11 cellular contexts compared by ENCODE assay signal in the genomic region with DNA sequence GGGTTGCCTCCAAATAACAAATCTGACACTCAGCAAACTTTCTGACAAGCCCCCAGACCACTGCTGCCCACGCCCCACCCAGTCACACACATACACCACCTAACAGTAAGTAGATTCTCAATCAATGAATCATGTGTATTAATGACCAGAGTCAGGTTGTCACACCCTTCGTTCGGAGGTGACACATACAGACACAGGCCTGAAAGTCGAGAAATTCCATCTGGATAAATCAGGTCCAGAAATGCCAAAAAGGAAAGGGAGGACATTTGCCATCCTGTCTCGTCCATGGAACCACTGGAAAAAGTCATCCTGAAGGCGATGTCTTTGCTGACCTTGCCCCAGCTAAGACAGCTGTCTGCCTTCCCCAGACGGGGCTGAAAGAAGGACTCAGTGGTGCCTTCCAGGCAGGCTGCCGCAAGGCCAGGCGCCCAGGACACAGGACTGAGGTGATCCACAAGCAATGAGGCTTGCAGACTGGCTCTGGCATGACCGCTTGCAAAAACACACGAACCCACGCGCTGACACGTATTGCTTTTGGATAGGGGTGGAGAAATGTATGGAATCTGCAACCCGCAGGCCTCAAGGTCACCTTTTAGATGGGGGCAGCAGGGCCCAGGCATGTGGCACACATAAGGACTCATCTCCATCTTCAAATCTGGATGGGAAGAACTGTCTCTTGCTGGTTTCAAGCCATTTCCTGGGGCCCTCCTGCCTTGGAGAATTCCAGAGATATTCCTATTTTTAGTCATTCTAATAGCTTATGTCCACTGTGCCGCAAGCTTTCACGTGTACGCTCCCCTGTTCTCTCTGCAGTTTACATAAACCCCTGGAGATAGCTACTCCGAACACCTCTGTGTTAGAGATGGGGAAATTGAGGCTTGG. TPM values are rescaled to one million over a fixed set of nuclear protein-coding genes. Genes with fewer than 3 reads are reported as not detected.
DNase-seq lines count a peak whose midpoint lies in the region; ATAC-seq and TF ChIP-seq lines count a peak whose summit lies in the region.
"Had no signal": no experiment of that assay in that cellular context is flagged by ENCODE, and none has a peak within 500 bp of the region (broad histone marks: within the 10 kb centered on the region; RNA-seq: fewer than 3 reads in every experiment).

No MANE protein-coding gene starts in this region.

- H3K23ac ChIP-seq in mesenchymal stem cell (ENCODE audit: low read length in 2 of 2): peak overlapping the region in 1 of 2 experiments; percentile 87

- no peak overlapping the region for H2AFZ ChIP-seq in mesenchymal stem cell (ENCODE audit: low read depth, low read length)

- H3K79me1 ChIP-seq in mesenchymal stem cell (replicated peaks; ENCODE audit: low read length, poor library complexity, severe bottlenecking): no peaks in the 10 kb centered on the region

- H3K4me1 ChIP-seq in mesenchymal stem cell (ENCODE audit: control insufficient read depth, insufficient read depth, low read depth, low read length): peaks cover 22% of the 10 kb centered on the region

- no peak overlapping the region for H3K4me3 ChIP-seq in astrocyte of the spinal cord (ENCODE audit: low read depth, low read length)
- no peak overlapping the region for H3K4me3 ChIP-seq in mesenchymal stem cell (ENCODE audit: insufficient read depth in 1 of 2, low read depth in 1 of 2, low read length in 2 of 2)
- H3K4me3 ChIP-seq: ovary, tibial nerve had no signal

- H3K36me3 ChIP-seq in mesenchymal stem cell (ENCODE audit: control insufficient read depth in 1 of 2, insufficient read depth in 2 of 2, low read depth in 1 of 2, low read length in 2 of 2): peaks cover 0 to 4% of the 10 kb centered on the region in 2 experiments
- H3K36me3 ChIP-seq: ovary had no signal

- H3K9me3 ChIP-seq in mesenchymal stem cell (ENCODE audit: control insufficient read depth, low read length): peaks cover 12% of the 10 kb centered on the region
- H3K9me3 ChIP-seq: ovary had no signal

- TF ChIP-seq CTCF in astrocyte of the spinal cord (IDR thresholded peaks at IDR 0.05; ENCODE audit: low read depth, low read length): no peak

- no peak overlapping the region for H2AK5ac ChIP-seq in mesenchymal stem cell (ENCODE audit: low read length, severe bottlenecking)

- peak overlapping the region; percentile 81 for H4K8ac ChIP-seq in mesenchymal stem cell (ENCODE audit: low read length)

- peak overlapping the region; percentile 23 for H4K91ac ChIP-seq in mesenchymal stem cell (ENCODE audit: low read length)

- peak overlapping the region; percentile 40 to 88 for H3K18ac ChIP-seq in mesenchymal stem cell (ENCODE audit: low read depth in 1 of 2, low read length in 2 of 2)

- H2BK15ac ChIP-seq in mesenchymal stem cell (ENCODE audit: low read depth, poor library complexity, severe bottlenecking): peak overlapping the region; percentile 15

- in situ Hi-C loops in astrocyte of the spinal cord (cut with HindIII; ENCODE audit: low sequenced_read_pairs): no loop called here

- no peak for ATAC-seq in HG03139 (IDR thresholded peaks at IDR 0.05; ENCODE audit: unreplicated experiment)

- H3K27ac ChIP-seq in mesenchymal stem cell (ENCODE audit: low read length, poor library complexity, severe bottlenecking): no peak overlapping the region
- H3K27ac ChIP-seq: ovary had no signal

- H2BK120ac ChIP-seq in mesenchymal stem cell (ENCODE audit: low read depth, low read length): no peak overlapping the region

- peak overlapping the region in 1 of 2 experiments; percentile 83 for H3K14ac ChIP-seq in mesenchymal stem cell (ENCODE audit: low read length in 2 of 2)

- H2BK12ac ChIP-seq in mesenchymal stem cell (ENCODE audit: low read length in 2 of 2): peak overlapping the region in 1 of 2 experiments; percentile 84

- no peak overlapping the region for H3K4ac ChIP-seq in mesenchymal stem cell (ENCODE audit: low read depth in 1 of 2, low read length in 2 of 2)

- DNase-seq in A172 (ENCODE audit: low spot score) (peak; percentile 78), HT-29 (ENCODE audit: low spot score) (peak; percentile 28), astrocyte of the spinal cord (ENCODE audit: low read depth, low spot score) (peak; percentile 59), mesenchymal stem cell (peak; percentile 66), T1000 (lab: John Stamatoyannopoulos, UW) (no peak), midbrain (lab: John Stamatoyannopoulos, UW) (no peak)
- DNase-seq in central memory CD4-positive, alpha-beta T cell: no peak
- DNase-seq: DND-41, ovary had no signal

- 53% methylated on average over 19 of the region's 19 CpGs for WGBS in mesenchymal stem cell

- no peak overlapping the region for H3K9ac ChIP-seq in mesenchymal stem cell (ENCODE audit: low read length)

- H3K27me3 ChIP-seq in mesenchymal stem cell (ENCODE audit: control insufficient read depth in 1 of 2, insufficient read depth in 1 of 2, low read length in 2 of 2): peaks cover 0 to 4% of the 10 kb centered on the region in 2 experiments
- H3K27me3 ChIP-seq: ovary, tibial nerve had no signal

- no peak overlapping the region for H3K4me2 ChIP-seq in mesenchymal stem cell (ENCODE audit: low read length, poor library complexity, severe bottlenecking)

- no peak overlapping the region for H2BK5ac ChIP-seq in mesenchymal stem cell (ENCODE audit: low read depth, low read length, poor library complexity, severe bottlenecking)

RNA-seq across cellular contexts. Expression of gene NFATC2, which starts 9.0 kb away (rescaled TPM):
- 0.28 and 0.43 TPM in 2 replicates for total RNA-seq in A172 (2014; rRNA removed; shearing (Covaris generic))
- 0.51 and 0.57 TPM in 2 replicates for total RNA-seq in HT-29 (2014; rRNA removed; shearing (Covaris generic))
- 3.8 TPM for polyA plus RNA-seq in mesenchymal stem cell (2013, experiment 1 of 2)
- polyA plus RNA-seq in mesenchymal stem cell (2013, experiment 2 of 2): 3.6 TPM

Comparison
In these comparisons a context has a peak if more than half of its experiments do, and no peak if none do; other contexts are left out.
1. DNase-seq: peak in A172 (single experiment), HT-29 (single experiment), astrocyte of the spinal cord (single experiment) and mesenchymal stem cell (single experiment); none in T1000 (single experiment), midbrain (single experiment) and central memory CD4-positive, alpha-beta T cell (single experiment).